In genomic region chr15:51168700-51169099, GRCh38 we compare ENCODE assay signal across 27 cellular contexts.
"Had no signal": no experiment of that assay in that cellular context is flagged by ENCODE, and none has a peak within 500 bp of the region (broad histone marks: within the 10 kb centered on the region; RNA-seq: fewer than 3 reads in every experiment).

No MANE protein-coding gene starts in this region.

- H3K9me3 Mint-ChIP-seq: activated CD4-positive, alpha-beta memory T cell treated with anti-CD3 and anti-CD28 coated beads, Interleukin-2, amount 10 ng/mL, durations not matched to agents 7 days and 5 days; activated naive CD4-positive, alpha-beta T cell treated with anti-CD3 and anti-CD28 coated beads for 36 hours; activated T-helper 17 cell treated with anti-CD3 and anti-CD28 coated beads, Interleukin-2, amount 50 U/mL, for 72 hours; T-cell had no signal

- H3K9me3 ChIP-seq: MG63 had no signal

- H3K27me3 ChIP-seq: brain microvascular endothelial cell, cardiac muscle cell, MG63 had no signal

- ATAC-seq: activated CD4-positive, alpha-beta T cell treated with anti-CD3 and anti-CD28 coated beads for 36 hours; activated T-helper 17 cell treated with anti-CD3 and anti-CD28 coated beads, Interleukin-2, amount 50 U/mL, for 72 hours; T-cell had no signal

- H3K4me3 ChIP-seq: cardiac muscle cell, MG63 had no signal

- H3K4me3 Mint-ChIP-seq: activated CD4-positive, alpha-beta memory T cell treated with anti-CD3 and anti-CD28 coated beads, Interleukin-2, amount 10 ng/mL, durations not matched to agents 7 days and 5 days; activated CD4-positive, alpha-beta T cell treated with anti-CD3 and anti-CD28 coated beads for 36 hours; activated naive CD4-positive, alpha-beta T cell treated with anti-CD3 and anti-CD28 coated beads for 36 hours; activated naive CD8-positive, alpha-beta T cell; activated T-helper 17 cell treated with anti-CD3 and anti-CD28 coated beads, Interleukin-2, amount 50 U/mL, for 72 hours; T-cell had no signal

- H3K27ac Mint-ChIP-seq: activated CD4-positive, alpha-beta memory T cell treated with anti-CD3 and anti-CD28 coated beads, Interleukin-2, amount 10 ng/mL, durations not matched to agents 7 days and 5 days; activated CD4-positive, alpha-beta T cell treated with anti-CD3 and anti-CD28 coated beads for 36 hours; activated naive CD4-positive, alpha-beta T cell treated with anti-CD3 and anti-CD28 coated beads for 36 hours; activated naive CD8-positive, alpha-beta T cell; activated T-helper 17 cell treated with anti-CD3 and anti-CD28 coated beads, Interleukin-2, amount 50 U/mL, for 72 hours; T-cell had no signal

- H3K27ac ChIP-seq: brain microvascular endothelial cell, cardiac muscle cell, WERI-Rb-1 had no signal

- DNase-seq: activated CD4-positive, alpha-beta memory T cell treated with anti-CD3 and anti-CD28 coated beads, Interleukin-2, amount 10 ng/mL, durations not matched to agents 7 days and 5 days; activated CD4-positive, alpha-beta T cell treated with anti-CD3 and anti-CD28 coated beads for 36 hours; activated CD4-positive, alpha-beta T cell treated with anti-CD3 and anti-CD28 coated beads, Interleukin-2, amount 50 U/mL, for 1 hour; activated gamma-delta T cell; activated naive CD4-positive, alpha-beta T cell treated with anti-CD3 and anti-CD28 coated beads for 36 hours; activated T-cell treated with anti-CD3 and anti-CD28 coated beads for 4 hours; activated T-cell treated with anti-CD3 and anti-CD28 coated beads, Interleukin-2, amount 50 U/mL, for 48 hours; amygdala; brain microvascular endothelial cell; MG63; MV-4-11; NCI-H1092 treated with DMSO at 0.1 percent for 48 hours; NCI-H1417 treated with DMSO at 0.1 percent for 48 hours; NCI-H1694; NCI-H2029 treated with DMSO at 0.1 percent for 48 hours; NCI-H345; NCI-H510A; NCI-H526 treated with DMSO at 0.1 percent for 48 hours; NCI-H82; SIG-M5; T-cell; T-helper 2 cell; T1000; WERI-Rb-1 had no signal

- H3K4me1 Mint-ChIP-seq: activated CD4-positive, alpha-beta memory T cell treated with anti-CD3 and anti-CD28 coated beads, Interleukin-2, amount 10 ng/mL, durations not matched to agents 7 days and 5 days; activated T-helper 17 cell treated with anti-CD3 and anti-CD28 coated beads, Interleukin-2, amount 50 U/mL, for 72 hours; T-cell had no signal

- H3K36me3 Mint-ChIP-seq: activated naive CD8-positive, alpha-beta T cell; T-cell had no signal

- H3K36me3 ChIP-seq: brain microvascular endothelial cell, cardiac muscle cell, MG63, WERI-Rb-1 had no signal
